Comparison of ENCODE assay signal across 16 cellular contexts in genomic region chr7:1081931-1082401, GRCh38. TPM values are rescaled to one million over a fixed set of nuclear protein-coding genes. Genes with fewer than 3 reads are reported as not detected.
DNase-seq lines count a peak whose midpoint lies in the region; ATAC-seq and TF ChIP-seq lines count a peak whose summit lies in the region.
"Had no signal": no experiment of that assay in that cellular context is flagged by ENCODE, and none has a peak within 500 bp of the region (broad histone marks: within the 10 kb centered on the region; RNA-seq: fewer than 3 reads in every experiment).

No MANE protein-coding gene starts in this region.

- peak; percentile 34 for DNase-seq in EL
- DNase-seq in NCI-H2029 treated with DMSO at 0.1 percent for 48 hours (lab: John Stamatoyannopoulos, UW): peak; percentile 46
- DNase-seq in SW480 (ENCODE audit: low spot score): peak; percentile 91
- no peak for DNase-seq in neural progenitor cell (ENCODE audit: low spot score)
- DNase-seq in NCI-H1930 (lab: John Stamatoyannopoulos, UW): no peak
- no peak for DNase-seq in T-cell
- DNase-seq in aorta: no peak
- DNase-seq in G401 (ENCODE audit: low spot score): no peak
- DNase-seq: activated CD4-positive, alpha-beta T cell treated with anti-CD3 and anti-CD28 coated beads, Interleukin-2, amount 50 U/mL, for 4 hours; activated effector memory CD4-positive, alpha-beta T cell treated with Interleukin-2 at 50 U/mL for 16 hours; CD4-positive, CD25-positive, alpha-beta regulatory T cell; left lung; naive thymus-derived CD4-positive, alpha-beta T cell; NCI-H1694 had no signal

- peaks cover 3% of the 10 kb centered on the region for H3K4me1 ChIP-seq in neural progenitor cell
- H3K4me1 ChIP-seq in aorta (ENCODE audit: control insufficient read depth in 1 of 2, insufficient read depth in 2 of 2, low read length in 2 of 2): no peaks in the 10 kb centered on the region

- H3K36me3 Mint-ChIP-seq in neural progenitor cell: peaks cover 2% of the 10 kb centered on the region
- no peaks in the 10 kb centered on the region for H3K36me3 Mint-ChIP-seq in T-cell
- H3K36me3 Mint-ChIP-seq: CD4-positive, CD25-positive, alpha-beta regulatory T cell had no signal

- H4K20me1 ChIP-seq in neural progenitor cell (ENCODE audit: low read depth): peaks cover 22% of the 10 kb centered on the region

- H3K4me3 Mint-ChIP-seq in neural progenitor cell (no peak overlapping the region), T-cell (no peak overlapping the region)
- H3K4me3 Mint-ChIP-seq: CD4-positive, CD25-positive, alpha-beta regulatory T cell; naive thymus-derived CD4-positive, alpha-beta T cell; T-helper 2 cell treated with Interferon-gamma antibody and Interleukin-4, amounts not matched to agents 5 μg/mL and 100 μg/mL, for 36 hours had no signal

- H3K27ac Mint-ChIP-seq in neural progenitor cell (peak overlapping the region; percentile 92), T-cell (no peak overlapping the region)
- H3K27ac Mint-ChIP-seq: CD4-positive, CD25-positive, alpha-beta regulatory T cell; naive thymus-derived CD4-positive, alpha-beta T cell; T-helper 2 cell treated with Interferon-gamma antibody and Interleukin-4, amounts not matched to agents 5 μg/mL and 100 μg/mL, for 36 hours had no signal

- H3K79me2 ChIP-seq in neural progenitor cell (ENCODE audit: low read depth): peaks cover 9% of the 10 kb centered on the region

- no peaks in the 10 kb centered on the region for H3K36me3 ChIP-seq in neural progenitor cell
- no peaks in the 10 kb centered on the region for H3K36me3 ChIP-seq in aorta (ENCODE audit: control insufficient read depth in 1 of 2, insufficient read depth in 2 of 2, low read length in 1 of 2)
- H3K36me3 ChIP-seq: cardiac muscle cell, left lung had no signal

- H3K9me3 ChIP-seq in neural progenitor cell (ENCODE audit: low read depth): no peaks in the 10 kb centered on the region
- no peaks in the 10 kb centered on the region for H3K9me3 ChIP-seq in aorta (ENCODE audit: control insufficient read depth, low read length)
- H3K9me3 ChIP-seq: left lung had no signal

- POLR2A ChIA-PET in T-cell (lab: Charles Lee): no interaction called here

- H3K4me3 ChIP-seq in neural progenitor cell: no peak overlapping the region
- no peak overlapping the region for H3K4me3 ChIP-seq in aorta (ENCODE audit: low read length in 2 of 2)
- H3K4me3 ChIP-seq: cardiac muscle cell, left lung had no signal

- H3K9me3 Mint-ChIP-seq in neural progenitor cell (no peaks in the 10 kb centered on the region), T-cell (no peaks in the 10 kb centered on the region)
- H3K9me3 Mint-ChIP-seq: CD4-positive, CD25-positive, alpha-beta regulatory T cell; naive thymus-derived CD4-positive, alpha-beta T cell; T-helper 2 cell treated with Interferon-gamma antibody and Interleukin-4, amounts not matched to agents 5 μg/mL and 100 μg/mL, for 36 hours had no signal

- WGBS in aorta, 2 donors: 92 to 95% methylated on average over 31 of the region's 31 CpGs

- H3K4me1 Mint-ChIP-seq in neural progenitor cell: peaks cover 45% of the 10 kb centered on the region
- peaks cover under 1 to 7% (median 3%) of the 10 kb centered on the region in 3 donors for H3K4me1 Mint-ChIP-seq in T-cell

- H2AFZ ChIP-seq in neural progenitor cell (replicated peaks): no peak overlapping the region

- H3F3A ChIP-seq in neural progenitor cell (ENCODE audit: low read depth): no peaks in the 10 kb centered on the region

- in situ Hi-C loops in G401 (cut with HindIII; ENCODE audit: low sequenced_read_pairs): no loop called here

- ATAC-seq in T-cell (replicated peaks in 1 of 4): no peak
- no peak for ATAC-seq in aorta (ENCODE audit: low FRiP score)
- ATAC-seq: left lung; naive thymus-derived CD4-positive, alpha-beta T cell had no signal

- no peak overlapping the region for H3K9ac ChIP-seq in neural progenitor cell

- intact Hi-C loops in aorta (cut with DNase I): no loop called here

- H3K27me3 ChIP-seq in neural progenitor cell (no peaks in the 10 kb centered on the region), aorta (ENCODE audit: control insufficient read depth in 1 of 2, insufficient read depth in 2 of 2, low read length in 1 of 2) (no peaks in the 10 kb centered on the region)
- H3K27me3 ChIP-seq: cardiac muscle cell, left lung had no signal

- CTCF ChIA-PET in T-cell (lab: Charles Lee): no interaction called here

- TF ChIP-seq CTCF in neural progenitor cell (IDR thresholded peaks at IDR 0.05): no peak

- H3K27me3 Mint-ChIP-seq in neural progenitor cell (ENCODE audit: insufficient read depth, low read depth) (peaks cover 3% of the 10 kb centered on the region), T-cell (no peaks in the 10 kb centered on the region)
- H3K27me3 Mint-ChIP-seq: CD4-positive, CD25-positive, alpha-beta regulatory T cell had no signal

- H3K27ac ChIP-seq in neural progenitor cell (no peak overlapping the region), aorta (ENCODE audit: low read depth in 1 of 2, low read length in 2 of 2) (no peak overlapping the region)
- H3K27ac ChIP-seq: cardiac muscle cell had no signal

- H3K4me2 ChIP-seq in neural progenitor cell: no peak overlapping the region

RNA-seq across cellular contexts. Expression of gene GPER1, which starts 5.9 kb away (rescaled TPM):
- total RNA-seq in neural progenitor cell (ENCODE audit: low replicate concordance) (1.2 and 1.3 TPM in 2 replicates), T-cell (under 1 TPM in 3 of 5 donors, not detected in 2; 0.23 to 0.41 (median 0.26) TPM), aorta (10 to 100 TPM in 1 of 2 donors, 1 to 10 TPM in 1; 4.5 to 11.2 TPM)
- polyA plus RNA-seq in aorta: 1 to 10 TPM; 2.8 to 5.0 TPM
- total RNA-seq in G401 (2014; rRNA removed; shearing (Covaris generic)): 1.4 and 3.5 TPM in 2 replicates
- total RNA-seq: CD4-positive, CD25-positive, alpha-beta regulatory T cell had no signal

RNA-seq across cellular contexts. Expression of gene GPR146, which starts 37.6 kb away (rescaled TPM):
- 0.79 and 3.5 TPM in 2 replicates for total RNA-seq in neural progenitor cell (ENCODE audit: low replicate concordance)
- 10 to 100 TPM; 11.9 to 14.7 (median 13.0) TPM for total RNA-seq in T-cell
- total RNA-seq in aorta: 10 to 100 TPM; 17.4 to 44.2 TPM
- 1 to 10 TPM; 2.2 to 3.5 TPM for polyA plus RNA-seq in aorta
- 1.2 TPM in 1 of 2 replicates, not detected in the other for total RNA-seq in G401 (2014; rRNA removed; shearing (Covaris generic))

Comparison
In these comparisons a context has a peak if more than half of its experiments do, and no peak if none do; other contexts are left out.
1. DNase-seq: peak in EL (single experiment), NCI-H2029 treated with DMSO at 0.1 percent for 48 hours (single experiment) and SW480 (single experiment); none in neural progenitor cell (single experiment), NCI-H1930 (0 of 2), T-cell (0 of 34), aorta (0 of 2) and G401 (single experiment).